ENCODE assay signal across 8 cellular contexts in the genomic region with DNA sequence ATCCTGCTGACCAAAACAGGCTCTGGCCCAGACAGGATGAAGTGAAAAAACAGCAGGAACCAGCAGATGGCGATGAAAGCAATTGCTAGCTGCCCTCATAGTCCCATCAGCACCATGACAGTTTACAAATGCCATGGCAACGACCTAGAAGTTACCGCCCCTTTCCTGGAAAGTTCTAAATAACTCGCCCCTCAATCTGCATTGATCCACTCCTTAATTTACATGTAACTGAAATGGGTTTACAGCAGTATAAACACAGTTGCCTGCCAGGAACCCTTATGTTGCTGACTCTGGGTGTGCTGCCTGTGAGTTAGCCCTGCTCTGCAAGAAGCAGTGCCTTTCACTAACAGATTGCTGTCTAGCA.
DNase-seq lines count a peak whose midpoint lies in the region; ATAC-seq and TF ChIP-seq lines count a peak whose summit lies in the region.

No MANE protein-coding gene starts in this region.

- ATAC-seq in activated CD8-positive, alpha-beta memory T cell treated with anti-CD3 and anti-CD28 coated beads, Interleukin-2, amount 10 ng/mL, durations not matched to agents 7 days and 5 days = peak; percentile 95
- ATAC-seq in GM21576 (IDR thresholded peaks at IDR 0.05; ENCODE audit: unreplicated experiment) = peak; percentile 87

- no peaks in the 10 kb centered on the region for H3K9me3 Mint-ChIP-seq in activated CD8-positive, alpha-beta memory T cell treated with anti-CD3 and anti-CD28 coated beads, Interleukin-2, amount 10 ng/mL, durations not matched to agents 7 days and 5 days (ENCODE audit: low read depth)

- H3K27me3 Mint-ChIP-seq in activated CD8-positive, alpha-beta memory T cell treated with anti-CD3 and anti-CD28 coated beads, Interleukin-2, amount 10 ng/mL, durations not matched to agents 7 days and 5 days = peaks cover 32% of the 10 kb centered on the region

- no peak overlapping the region for H3K4me3 Mint-ChIP-seq in activated CD8-positive, alpha-beta memory T cell treated with anti-CD3 and anti-CD28 coated beads, Interleukin-2, amount 10 ng/mL, durations not matched to agents 7 days and 5 days

- peaks cover 2% of the 10 kb centered on the region for H3K4me1 Mint-ChIP-seq in activated CD8-positive, alpha-beta memory T cell treated with anti-CD3 and anti-CD28 coated beads, Interleukin-2, amount 10 ng/mL, durations not matched to agents 7 days and 5 days

- CTCF ChIA-PET in activated CD8-positive, alpha-beta memory T cell treated with anti-CD3 and anti-CD28 coated beads, Interleukin-2, amount 10 ng/mL, durations not matched to agents 7 days and 5 days (lab: Charles Lee) = interaction anchor here (0.8 to 2.7 kb wide), 11 partner anchors 41 to 384 kb away, joined by 3 to 18 read pairs (median 5); no protein-coding TSS in a partner anchor

- H3K27ac Mint-ChIP-seq in activated CD8-positive, alpha-beta memory T cell treated with anti-CD3 and anti-CD28 coated beads, Interleukin-2, amount 10 ng/mL, durations not matched to agents 7 days and 5 days = no peak overlapping the region

- TF ChIP-seq CTCF in LNCAP (IDR thresholded peaks at IDR 0.05) = peak; percentile 77

- H3K36me3 Mint-ChIP-seq in activated CD8-positive, alpha-beta memory T cell treated with anti-CD3 and anti-CD28 coated beads, Interleukin-2, amount 10 ng/mL, durations not matched to agents 7 days and 5 days = no peaks in the 10 kb centered on the region

- DNase-seq in activated CD8-positive, alpha-beta memory T cell treated with anti-CD3 and anti-CD28 coated beads, Interleukin-2, amount 10 ng/mL, durations not matched to agents 7 days and 5 days = peak; percentile 68
- DNase-seq in activated CD8-positive, alpha-beta memory T cell treated with anti-CD3 and anti-CD28 coated beads for 24 hours = no peak
- DNase-seq in SKM-1 treated with dmso at 0.1 percent for 144 hours (lab: John Stamatoyannopoulos, UW; ENCODE audit: unreplicated experiment) = peak; percentile 49
- peak; percentile 71 for DNase-seq in ecto neural progenitor cell (ENCODE audit: low spot score)
- DNase-seq in middle frontal gyrus (ENCODE audit: extremely low spot score, low spot score) = peak; percentile 31
- no peak for DNase-seq in NCI-H187 (lab: John Stamatoyannopoulos, UW)

Comparison
In these comparisons a context has a peak if more than half of its experiments do, and no peak if none do; other contexts are left out.
1. DNase-seq: peak in activated CD8-positive, alpha-beta memory T cell treated with anti-CD3 and anti-CD28 coated beads, Interleukin-2, amount 10 ng/mL, durations not matched to agents 7 days and 5 days (single experiment), SKM-1 treated with dmso at 0.1 percent for 144 hours (single experiment), ecto neural progenitor cell (single experiment) and middle frontal gyrus (single experiment); none in activated CD8-positive, alpha-beta memory T cell treated with anti-CD3 and anti-CD28 coated beads for 24 hours (single experiment) and NCI-H187 (0 of 2).